ENCODE assay signal across 18 cellular contexts in genomic region chr22:37716708-37717107, GRCh38. TPM values are rescaled to one million over a fixed set of nuclear protein-coding genes. Genes with fewer than 3 reads are reported as not detected.
DNase-seq lines count a peak whose midpoint lies in the region; ATAC-seq and TF ChIP-seq lines count a peak whose summit lies in the region.
"Had no signal": no experiment of that assay in that cellular context is flagged by ENCODE, and none has a peak within 500 bp of the region (broad histone marks: within the 10 kb centered on the region; RNA-seq: fewer than 3 reads in every experiment).

No MANE protein-coding gene starts in this region.

- H2AFZ ChIP-seq in PC-9: no peak overlapping the region

- H3K79me2 ChIP-seq in PC-9 (ENCODE audit: low read depth): no peaks in the 10 kb centered on the region

- H3K27ac ChIP-seq in PC-9: 0 out of 2 replicates have a peak overlapping the region, but pooled peaks have one; percentile 8
- H3K27ac ChIP-seq in epithelial cell of prostate: no peak overlapping the region
- no peak overlapping the region for H3K27ac ChIP-seq in uterus
- H3K27ac ChIP-seq: lower lobe of right lung, SJSA1, spleen, thoracic aorta had no signal

- H3K9me3 ChIP-seq in PC-9 (ENCODE audit: insufficient read depth, low read depth): no peaks in the 10 kb centered on the region
- no peaks in the 10 kb centered on the region for H3K9me3 ChIP-seq in uterus
- H3K9me3 ChIP-seq: lower lobe of right lung, SJSA1, spleen, thoracic aorta had no signal

- intact Hi-C loops in PC-9 (cut with micrococcal nuclease; ENCODE audit: unreplicated experiment): no loop called here
- intact Hi-C loops in uterus (cut with DNase I; ENCODE audit: low total_unique reads): no loop called here

- peaks cover 28% of the 10 kb centered on the region for H3F3A ChIP-seq in PC-9 (ENCODE audit: insufficient read depth, low read depth)

- no peak overlapping the region for H3K4me2 ChIP-seq in PC-9

- H3K27me3 ChIP-seq in PC-9 (ENCODE audit: insufficient read depth, low read depth) (no peaks in the 10 kb centered on the region), uterus (no peaks in the 10 kb centered on the region)
- H3K27me3 ChIP-seq: SJSA1, spleen had no signal

- H4K20me1 ChIP-seq in PC-9 (ENCODE audit: insufficient read depth): no peaks in the 10 kb centered on the region

- H3K4me1 ChIP-seq in PC-9 (replicated peaks; ENCODE audit: insufficient read depth) (peaks cover 12% of the 10 kb centered on the region; the same call in 1 of the 2 replicates), uterus (no peaks in the 10 kb centered on the region)
- H3K4me1 ChIP-seq: lower lobe of right lung, SJSA1, spleen had no signal

- BruUV-seq in PC-9 (replicated peaks; lab: Mats Ljungman, UMichigan): no TSS peak

- no peak overlapping the region for H3K4me3 ChIP-seq in PC-9
- no peak overlapping the region for H3K4me3 ChIP-seq in skeletal muscle cell (ENCODE audit: low read depth, low read length)
- H3K4me3 ChIP-seq in uterus: no peak overlapping the region
- H3K4me3 ChIP-seq: lower lobe of right lung, SJSA1, spleen, thoracic aorta had no signal

- no peak for TF ChIP-seq POLR2A in uterus (IDR thresholded peaks at IDR 0.05)

- no peak for ATAC-seq in GM18858 (IDR thresholded peaks at IDR 0.05; ENCODE audit: unreplicated experiment)
- ATAC-seq: lower lobe of right lung had no signal

- CTCF ChIA-PET in PC-9 (lab: Charles Lee): no interaction called here

- no peaks in the 10 kb centered on the region for H3K9me2 ChIP-seq in PC-9 (ENCODE audit: insufficient read depth)

- POLR2A ChIA-PET in PC-9 (lab: Charles Lee; ENCODE audit: unreplicated experiment): no interaction called here

- peak; percentile 55 for DNase-seq in EL
- DNase-seq in PC-9: peak in 1 of 2 experiments; percentile 80
- peak; percentile 29 for DNase-seq in epithelial cell of prostate (ENCODE audit: low read depth, low spot score)
- peak; percentile 60 for DNase-seq in skeletal muscle cell (ENCODE audit: low read depth)
- no peak for DNase-seq in COLO829 (ENCODE audit: low spot score)
- DNase-seq in uterus: no peak
- DNase-seq in LoVo (ENCODE audit: low spot score): no peak
- DNase-seq: activated CD4-positive, CD25-positive, alpha-beta regulatory T cell treated with anti-CD3 and anti-CD28 coated beads, Interleukin-2, amount 50 U/mL, for 72 hours; head of caudate nucleus; immature natural killer cell; lower lobe of right lung; naive B cell; NCI-H2081 treated with DMSO at 0.1 percent for 48 hours; NCI-H510A treated with DMSO at 0.1 percent for 48 hours; spleen had no signal

- TF ChIP-seq CTCF in PC-9 (conservative IDR thresholded peaks at IDR 0.05) (no peak), uterus (IDR thresholded peaks at IDR 0.05) (no peak)

- no peaks in the 10 kb centered on the region for H3K36me3 ChIP-seq in PC-9 (ENCODE audit: low read depth)
- H3K36me3 ChIP-seq in uterus: no peaks in the 10 kb centered on the region
- H3K36me3 ChIP-seq: lower lobe of right lung, SJSA1, thoracic aorta had no signal

RNA-seq across cellular contexts. Expression of gene TRIOBP, which starts 19.9 kb away (rescaled TPM):
- total RNA-seq in PC-9 (2021) (170 and 172 TPM in 2 replicates), uterus (100 to 1,000 TPM in 3 of 4 donors, 10 to 100 TPM in 1; 56.2 to 177 (median 127) TPM)

RNA-seq across cellular contexts. Expression of gene NOL12, which starts 30.6 kb away (rescaled TPM):
- 42.1 and 44.3 TPM in 2 replicates for total RNA-seq in PC-9 (2021)
- 10 to 100 TPM; 11.8 to 74.3 (median 20.9) TPM for total RNA-seq in uterus

RNA-seq across cellular contexts. Expression of gene LGALS1, which starts 41.3 kb away (rescaled TPM):
- total RNA-seq in PC-9 (2021): 734 and 791 TPM in 2 replicates
- 1,000 to 10,000 TPM; 1,421 to 3,100 (median 2,146) TPM for total RNA-seq in uterus

RNA-seq across cellular contexts. Expression of gene PDXP, which starts 58.2 kb away (rescaled TPM):
- total RNA-seq in PC-9 (2021) (10.9 and 13.5 TPM in 2 replicates), uterus (10 to 100 TPM in 1 of 4 donors, 1 to 10 TPM in 2, under 1 TPM in 1; 0.88 to 10.7 (median 3.7) TPM)

Comparison
In these comparisons a context has a peak if more than half of its experiments do, and no peak if none do; other contexts are left out.
1. DNase-seq: peak in EL (single experiment), epithelial cell of prostate (single experiment) and skeletal muscle cell (single experiment); none in COLO829 (single experiment), uterus (0 of 2) and LoVo (single experiment).